In genomic region chr20:46562009-46562372, GRCh38 we compare ENCODE assay signal across 2 cellular contexts.
TF ChIP-seq lines count a peak whose summit lies in the region.

No MANE protein-coding gene starts in this region.

TF ChIP-seq in H1, 55 proteins besides CTCF, POLR2A, EP300 and RAD21:
- TF ChIP-seq, protein P1, sequence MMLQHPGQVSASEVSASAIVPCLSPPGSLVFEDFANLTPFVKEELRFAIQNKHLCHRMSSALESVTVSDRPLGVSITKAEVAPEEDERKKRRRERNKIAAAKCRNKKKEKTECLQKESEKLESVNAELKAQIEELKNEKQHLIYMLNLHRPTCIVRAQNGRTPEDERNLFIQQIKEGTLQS (IDR thresholded peaks at IDR 0.05; ENCODE audit: insufficient read depth, low read depth, low read length) = no peak
- no peak for TF ChIP-seq TAF1 (IDR thresholded peaks at IDR 0.05; ENCODE audit: low read depth, low read length)
- no peak for TF ChIP-seq HDAC2 (IDR thresholded peaks at IDR 0.05; ENCODE audit: borderline replicate concordance in 1 of 2, low read depth in 2 of 2, low read length in 2 of 2)
- TF ChIP-seq MAX (IDR thresholded peaks at IDR 0.05) = no peak
- no peak for TF ChIP-seq SIRT6 (IDR thresholded peaks at IDR 0.05; ENCODE audit: low read length)
- no peak for TF ChIP-seq TAF7 (optimal IDR thresholded peaks at IDR 0.05; ENCODE audit: borderline replicate concordance, low read depth, low read length)
- TF ChIP-seq CHD2 (IDR thresholded peaks at IDR 0.05; ENCODE audit: low read length) = no peak
- no peak for TF ChIP-seq CTBP2 (IDR thresholded peaks at IDR 0.05; ENCODE audit: borderline replicate concordance, insufficient read depth, insufficient read length, low read length)

TF ChIP-seq in neural cell, 6 proteins besides CTCF, POLR2A, EP300 and RAD21:
- TF ChIP-seq SMC3 (conservative IDR thresholded peaks at IDR 0.05; ENCODE audit: poor library complexity) (no peak), MXI1 (conservative IDR thresholded peaks at IDR 0.05; ENCODE audit: poor library complexity, severe bottlenecking) (no peak), EZH2 (IDR thresholded peaks at IDR 0.05; ENCODE audit: borderline replicate concordance, insufficient read depth, low read length, poor library complexity, severe bottlenecking) (no peak), TAF1 (IDR thresholded peaks at IDR 0.05; ENCODE audit: low read depth) (no peak)
